Comparison of ENCODE assay signal across 8 cellular contexts in the genomic region with DNA sequence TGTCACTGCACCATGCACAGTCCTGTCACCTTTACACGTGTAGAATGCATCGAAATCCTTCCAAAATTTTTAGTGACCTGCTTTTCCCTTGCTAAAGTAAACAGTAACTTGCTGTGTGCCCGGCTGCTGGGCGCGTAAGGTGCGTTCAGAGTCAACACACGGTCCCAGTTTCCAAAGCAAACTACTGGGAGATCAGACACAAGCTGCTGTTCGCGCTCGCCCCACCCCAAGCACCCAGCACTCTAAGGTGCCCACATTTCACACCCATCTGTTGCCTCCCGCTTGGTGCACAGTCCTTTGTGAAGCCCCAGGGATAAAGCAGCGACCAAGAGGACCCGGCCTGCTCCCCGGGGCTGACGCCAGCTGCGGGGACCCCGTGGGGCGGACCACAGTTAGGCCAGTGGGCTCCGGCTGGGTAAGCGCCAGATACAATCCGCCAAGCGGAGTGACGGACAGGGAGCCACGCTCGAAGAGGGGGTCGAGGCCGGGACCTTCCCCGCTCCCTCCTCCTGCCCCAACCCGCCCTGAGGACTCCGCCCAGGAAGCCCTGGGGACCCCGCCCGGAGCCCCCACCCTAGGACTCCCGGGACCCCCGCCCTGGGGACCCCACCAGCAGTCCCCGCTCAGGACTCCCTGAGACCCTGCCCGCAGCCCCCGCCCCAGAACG. TPM values are rescaled to one million over a fixed set of nuclear protein-coding genes. Genes with fewer than 3 reads are reported as not detected.
DNase-seq lines count a peak whose midpoint lies in the region; ATAC-seq, FAIRE-seq and TF ChIP-seq lines count a peak whose summit lies in the region.

No MANE protein-coding gene starts in this region.

- H3K9me3 Mint-ChIP-seq in stimulated activated naive CD8-positive, alpha-beta T cell treated with anti-CD3 and anti-CD28 coated beads, Interleukin-15, Interleukin-2, amounts not matched to agents 100 ng/mL and 50 ng/mL, for 24 hours: no peaks in the 10 kb centered on the region

- peak; percentile 4 for ATAC-seq in GM19025 (IDR thresholded peaks at IDR 0.05; ENCODE audit: low read depth, unreplicated experiment)
- peak; percentile 26 for ATAC-seq in HG03280 (IDR thresholded peaks at IDR 0.05; ENCODE audit: unreplicated experiment)
- ATAC-seq in left colon: peak; percentile 35

- no peaks in the 10 kb centered on the region for H3K27me3 Mint-ChIP-seq in stimulated activated naive CD8-positive, alpha-beta T cell treated with anti-CD3 and anti-CD28 coated beads, Interleukin-15, Interleukin-2, amounts not matched to agents 100 ng/mL and 50 ng/mL, for 24 hours

- intact Hi-C loops in left colon (cut with DNase I, micrococcal nuclease): no loop called here

- no peaks in the 10 kb centered on the region for H3K36me3 ChIP-seq in SJCRH30
- H3K36me3 ChIP-seq in bronchial epithelial cell (ENCODE audit: control insufficient read depth, insufficient read depth, low read length): no peaks in the 10 kb centered on the region

- peaks cover 30% of the 10 kb centered on the region for H3K4me1 Mint-ChIP-seq in stimulated activated naive CD8-positive, alpha-beta T cell treated with anti-CD3 and anti-CD28 coated beads, Interleukin-15, Interleukin-2, amounts not matched to agents 100 ng/mL and 50 ng/mL, for 24 hours (ENCODE audit: low read depth)

- no peaks in the 10 kb centered on the region for H3K36me3 Mint-ChIP-seq in stimulated activated naive CD8-positive, alpha-beta T cell treated with anti-CD3 and anti-CD28 coated beads, Interleukin-15, Interleukin-2, amounts not matched to agents 100 ng/mL and 50 ng/mL, for 24 hours (ENCODE audit: low read depth)

- peak overlapping the region; percentile 80 for H3K4me3 Mint-ChIP-seq in stimulated activated naive CD8-positive, alpha-beta T cell treated with anti-CD3 and anti-CD28 coated beads, Interleukin-15, Interleukin-2, amounts not matched to agents 100 ng/mL and 50 ng/mL, for 24 hours

- H3K27ac ChIP-seq in SJCRH30: no peak overlapping the region; the same call in 1 of the 2 replicates

- DNase-seq in AG08396 (ENCODE audit: low spot score): peak; percentile 31
- peak; percentile 36 to 42 for DNase-seq in SJCRH30
- DNase-seq in bronchial epithelial cell (ENCODE audit: low read depth): no peak
- DNase-seq in left colon: peak; percentile 29 to 41
- no peak for DNase-seq in NCI-H1930 (lab: John Stamatoyannopoulos, UW)

- no peaks in the 10 kb centered on the region for H3K9me3 ChIP-seq in SJCRH30 (replicated peaks)

- no peak for FAIRE-seq in bronchial epithelial cell (lab: Jason Lieb, UNC)

- H3K27me3 ChIP-seq in SJCRH30 (no peaks in the 10 kb centered on the region), bronchial epithelial cell (ENCODE audit: control insufficient read depth, insufficient read depth, low read length) (no peaks in the 10 kb centered on the region)

- peak overlapping the region; percentile 65 for H3K4me3 ChIP-seq in SJCRH30
- peak overlapping the region; percentile 57 for H3K4me3 ChIP-seq in bronchial epithelial cell (ENCODE audit: low read depth, low read length)

- TF ChIP-seq CTCF in bronchial epithelial cell (IDR thresholded peaks at IDR 0.05; ENCODE audit: insufficient read depth, low read length, severe bottlenecking): no peak

- H3K27ac Mint-ChIP-seq in stimulated activated naive CD8-positive, alpha-beta T cell treated with anti-CD3 and anti-CD28 coated beads, Interleukin-15, Interleukin-2, amounts not matched to agents 100 ng/mL and 50 ng/mL, for 24 hours: no peak overlapping the region

- no peaks in the 10 kb centered on the region for H3K4me1 ChIP-seq in SJCRH30

RNA-seq across cellular contexts. Expression of a gene that starts 0.6 kb away (rescaled TPM):
- 26.9 TPM in 2 replicates for total RNA-seq in SJCRH30 (2014; rRNA removed; shearing (Covaris generic))
- 7.6 and 8.4 TPM in 2 replicates for total RNA-seq in bronchial epithelial cell
- total RNA-seq in left colon: 1 to 10 TPM; 2.9 to 7.1 TPM

RNA-seq across cellular contexts. Expression of a gene that starts 33.4 kb away (rescaled TPM):
- total RNA-seq in SJCRH30 (2014; rRNA removed; shearing (Covaris generic)): 1,284 and 1,289 TPM in 2 replicates
- total RNA-seq in bronchial epithelial cell (580 and 667 TPM in 2 replicates), left colon (100 to 1,000 TPM; 266 to 344 TPM)

Comparison
In these comparisons a context has a peak if more than half of its experiments do, and no peak if none do; other contexts are left out.
1. DNase-seq: peak in AG08396 (single experiment), SJCRH30 (2 of 2) and left colon (2 of 2); none in bronchial epithelial cell (single experiment) and NCI-H1930 (0 of 2).
2. Peak in every context shown above with its lines, with median percentiles within 50 percentile points of each other: ATAC-seq.